1 cellular context compared by ENCODE assay signal in genomic region chr5:165227515-165227914, GRCh38.
TF ChIP-seq lines count a peak whose summit lies in the region.

No MANE protein-coding gene starts in this region.

TF ChIP-seq in H1, 55 proteins besides CTCF, POLR2A, EP300 and RAD21:
- no peak for TF ChIP-seq HDAC2 (IDR thresholded peaks at IDR 0.05; ENCODE audit: borderline replicate concordance in 1 of 2, low read depth in 2 of 2, low read length in 2 of 2)
- no peak for TF ChIP-seq RNF2 (IDR thresholded peaks at IDR 0.05; ENCODE audit: borderline replicate concordance, low read depth, low read length, missing control alignments, poor library complexity, severe bottlenecking)
- TF ChIP-seq NANOG (IDR thresholded peaks at IDR 0.05; ENCODE audit: insufficient read depth, low read depth, low read length, poor library complexity, severe bottlenecking): no peak
- TF ChIP-seq TCF12 (IDR thresholded peaks at IDR 0.05; ENCODE audit: low read depth, low read length): no peak
- TF ChIP-seq SP4 (IDR thresholded peaks at IDR 0.05; ENCODE audit: low read length): no peak
- TF ChIP-seq EZH2 (IDR thresholded peaks at IDR 0.05; ENCODE audit: low read depth, low read length, severe bottlenecking): no peak
- no peak for TF ChIP-seq CEBPB (IDR thresholded peaks at IDR 0.05; ENCODE audit: low read depth, low read length)
- TF ChIP-seq FOSL1 (IDR thresholded peaks at IDR 0.05; ENCODE audit: insufficient read depth, low read depth, low read length): no peak
- TF ChIP-seq GABPA (IDR thresholded peaks at IDR 0.05; ENCODE audit: borderline replicate concordance, insufficient read depth, low read length): no peak
- no peak for TF ChIP-seq RBBP5 (IDR thresholded peaks at IDR 0.05; ENCODE audit: borderline replicate concordance, low read depth, low read length)
- no peak for TF ChIP-seq USF2 (IDR thresholded peaks at IDR 0.05; ENCODE audit: low read length)
- TF ChIP-seq POU5F1 (IDR thresholded peaks at IDR 0.05; ENCODE audit: low read depth, low read length): no peak
- TF ChIP-seq TEAD4 (IDR thresholded peaks at IDR 0.05; ENCODE audit: low read depth, low read length): no peak
- TF ChIP-seq NRF1 (IDR thresholded peaks at IDR 0.05; ENCODE audit: low read depth, low read length): no peak
TF ChIP-seq in H1: peak in this region for 0.
